18 cellular contexts compared by ENCODE assay signal in the genomic region with DNA sequence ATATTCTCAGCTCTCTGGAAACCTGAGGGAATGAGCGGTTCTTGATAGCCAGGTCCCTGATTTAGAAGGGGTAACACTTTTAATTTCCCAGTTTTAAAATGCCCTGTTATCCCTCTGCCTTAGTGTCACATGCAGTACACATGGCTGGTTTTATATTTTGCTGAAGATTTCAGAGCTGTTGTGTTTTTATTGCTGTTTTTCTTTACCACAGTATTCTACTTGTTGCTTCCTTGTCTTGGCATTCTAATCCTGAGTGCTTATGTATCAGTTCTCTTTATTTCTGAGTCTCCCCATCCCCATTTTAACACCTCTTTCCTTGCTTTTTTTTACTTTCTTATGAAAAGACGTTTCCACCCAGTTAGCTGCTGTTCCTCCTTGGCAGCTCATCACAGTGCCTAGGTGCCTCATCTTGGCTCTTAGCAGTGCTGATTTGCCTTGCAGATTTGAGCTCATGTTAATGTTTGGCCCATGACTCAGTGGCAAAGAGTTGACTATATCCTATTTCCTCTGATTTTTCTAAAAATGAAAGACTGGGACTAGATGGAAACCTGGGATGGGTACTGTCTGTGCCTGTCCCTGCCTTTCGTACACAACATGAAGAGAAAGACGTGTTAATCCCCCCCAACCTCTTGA. TPM values are rescaled to one million over a fixed set of nuclear protein-coding genes. Genes with fewer than 3 reads are reported as not detected.
DNase-seq lines count a peak whose midpoint lies in the region; ATAC-seq, FAIRE-seq and TF ChIP-seq lines count a peak whose summit lies in the region.
"Had no signal": no experiment of that assay in that cellular context is flagged by ENCODE, and none has a peak within 500 bp of the region (broad histone marks: within the 10 kb centered on the region; RNA-seq: fewer than 3 reads in every experiment).

No MANE protein-coding gene starts in this region.

- peak overlapping the region; percentile 97 for H3K4me3 Mint-ChIP-seq in activated T-cell treated with anti-CD3 and anti-CD28 coated beads, Interleukin-2, amount 50 U/mL, for 4 hours
- H3K4me3 Mint-ChIP-seq in brain: peak overlapping the region; percentile 3 to 60 (median 9)
- H3K4me3 Mint-ChIP-seq in stimulated activated effector memory CD8-positive, alpha-beta T cell treated with anti-CD3 and anti-CD28 coated beads, Interleukin-12 subunit alpha, Interleukin-12 subunit beta, amount 100 ng/mL, for 72 hours: peak overlapping the region; percentile 56
- H3K4me3 Mint-ChIP-seq: mesothelial cell of epicardium had no signal

- no peak for DNase-seq in activated T-cell treated with anti-CD3 and anti-CD28 coated beads, Interleukin-2, amount 50 U/mL, for 4 hours
- no peak for DNase-seq in activated T-cell treated with anti-CD3 and anti-CD28 coated beads, Interleukin-2, amount 50 U/mL, for 1 hour
- DNase-seq in RCC 7860 (ENCODE audit: low spot score): peak; percentile 45
- DNase-seq in stimulated activated effector memory CD8-positive, alpha-beta T cell treated with anti-CD3 and anti-CD28 coated beads, Interleukin-12 subunit alpha, Interleukin-12 subunit beta, amount 100 ng/mL, for 72 hours (ENCODE audit: low spot score in 2 of 2): no peak
- DNase-seq in A673 (ENCODE audit: low spot score): no peak
- no peak for DNase-seq in ascending aorta (ENCODE audit: low spot score in 2 of 2)
- DNase-seq: activated CD8-positive, alpha-beta memory T cell treated with anti-CD3 and anti-CD28 coated beads, Interleukin-2, amount 50 U/mL, for 4 hours; NCI-H2029; NCI-H69; stimulated activated CD4-positive, alpha-beta T cell treated with anti-CD3 and anti-CD28 coated beads, Interleukin-12 subunit alpha, Interleukin-12 subunit beta, amount 100 ng/mL, for 4 hours; T-helper 9 cell had no signal

- intact Hi-C loops in A673 (cut with micrococcal nuclease; ENCODE audit: unreplicated experiment): loop anchor here (10.0 kb wide), 1 partner anchor 1098 kb away; no protein-coding TSS in a partner anchor
- intact Hi-C loops in ascending aorta (cut with DNase I): no loop called here

- H3K36me3 ChIP-seq in A673 (ENCODE audit: insufficient read depth, low read length, poor library complexity, severe bottlenecking) (peaks cover 24% of the 10 kb centered on the region), ascending aorta (peaks cover 14 to 33% of the 10 kb centered on the region in 2 donors)

- H3K27me3 ChIP-seq in A673 (replicated peaks; ENCODE audit: insufficient read depth, low read depth, low read length, poor library complexity) (no peaks in the 10 kb centered on the region), ascending aorta (no peaks in the 10 kb centered on the region)

- no peak for TF ChIP-seq CTCF in brain (conservative IDR thresholded peaks at IDR 0.05)
- no peak for TF ChIP-seq CTCF in A673 (conservative IDR thresholded peaks at IDR 0.05; ENCODE audit: low read depth, low read length)
- no peak for TF ChIP-seq CTCF in ascending aorta (IDR thresholded peaks at IDR 0.05)

- POLR2A ChIA-PET in A673 (lab: Charles Lee; ENCODE audit: low non-redundant PET): no interaction called here

- peaks cover 12% of the 10 kb centered on the region for H3K4me1 ChIP-seq in A673 (ENCODE audit: insufficient read depth, low read length, poor library complexity, severe bottlenecking)
- H3K4me1 ChIP-seq in ascending aorta: peaks cover 0 to 5% of the 10 kb centered on the region in 2 donors

- H3K27ac ChIP-seq in A673 (ENCODE audit: low read depth, low read length, poor library complexity, severe bottlenecking) (no peak overlapping the region), ascending aorta (no peak overlapping the region)

- peaks cover 68% of the 10 kb centered on the region for H3K4me1 Mint-ChIP-seq in activated T-cell treated with anti-CD3 and anti-CD28 coated beads, Interleukin-2, amount 50 U/mL, for 4 hours (ENCODE audit: low read depth)
- peaks cover 47% of the 10 kb centered on the region for H3K4me1 Mint-ChIP-seq in brain
- H3K4me1 Mint-ChIP-seq in stimulated activated effector memory CD8-positive, alpha-beta T cell treated with anti-CD3 and anti-CD28 coated beads, Interleukin-12 subunit alpha, Interleukin-12 subunit beta, amount 100 ng/mL, for 72 hours: peaks cover 68% of the 10 kb centered on the region

- peak overlapping the region in 3 of 5 experiments; percentile 1 to 21 (median 4) for H3K27ac Mint-ChIP-seq in brain
- H3K27ac Mint-ChIP-seq in stimulated activated effector memory CD8-positive, alpha-beta T cell treated with anti-CD3 and anti-CD28 coated beads, Interleukin-12 subunit alpha, Interleukin-12 subunit beta, amount 100 ng/mL, for 72 hours: peak overlapping the region; percentile 86
- H3K27ac Mint-ChIP-seq: mesothelial cell of epicardium had no signal

- no peaks in the 10 kb centered on the region for H3K9me3 Mint-ChIP-seq in activated T-cell treated with anti-CD3 and anti-CD28 coated beads, Interleukin-2, amount 50 U/mL, for 4 hours
- H3K9me3 Mint-ChIP-seq in brain: peaks cover 0 to 2% (median 0%) of the 10 kb centered on the region in 5 experiments
- H3K9me3 Mint-ChIP-seq in stimulated activated effector memory CD8-positive, alpha-beta T cell treated with anti-CD3 and anti-CD28 coated beads, Interleukin-12 subunit alpha, Interleukin-12 subunit beta, amount 100 ng/mL, for 72 hours: no peaks in the 10 kb centered on the region
- H3K9me3 Mint-ChIP-seq: mesothelial cell of epicardium had no signal

- no TSS peak for BruUV-seq in A673 (replicated peaks; lab: Mats Ljungman, UMichigan)

- peak; percentile 80 for FAIRE-seq in RCC 7860 (lab: Jason Lieb, UNC)
- FAIRE-seq: D721Med had no signal

- H3K9me3 ChIP-seq in A673 (ENCODE audit: low read depth, low read length, poor library complexity, severe bottlenecking) (no peaks in the 10 kb centered on the region), ascending aorta (no peaks in the 10 kb centered on the region)
- H3K9me3 ChIP-seq: HAP-1 had no signal

- H3K36me3 Mint-ChIP-seq in activated T-cell treated with anti-CD3 and anti-CD28 coated beads, Interleukin-2, amount 50 U/mL, for 4 hours (ENCODE audit: insufficient read depth): peaks cover 43% of the 10 kb centered on the region
- peaks cover 26% of the 10 kb centered on the region for H3K36me3 Mint-ChIP-seq in brain
- peaks cover 68% of the 10 kb centered on the region for H3K36me3 Mint-ChIP-seq in stimulated activated effector memory CD8-positive, alpha-beta T cell treated with anti-CD3 and anti-CD28 coated beads, Interleukin-12 subunit alpha, Interleukin-12 subunit beta, amount 100 ng/mL, for 72 hours

- no peak overlapping the region for H3K4me3 ChIP-seq in A673 (ENCODE audit: low read depth, low read length, poor library complexity, severe bottlenecking)
- no peak overlapping the region for H3K4me3 ChIP-seq in ascending aorta
- H3K4me3 ChIP-seq: HAP-1 had no signal

- CTCF ChIA-PET in A673 (lab: Charles Lee): interaction anchor here (1.0 kb wide), 1 partner anchor 14 kb away, joined by 3 read pairs; no protein-coding TSS in a partner anchor

- no peak for ATAC-seq in activated T-cell treated with anti-CD3 and anti-CD28 coated beads, Interleukin-2, amount 50 U/mL, for 4 hours
- no peak for ATAC-seq in stimulated activated effector memory CD8-positive, alpha-beta T cell treated with anti-CD3 and anti-CD28 coated beads, Interleukin-12 subunit alpha, Interleukin-12 subunit beta, amount 100 ng/mL, for 72 hours
- no peak for ATAC-seq in HG03280 (IDR thresholded peaks at IDR 0.05; ENCODE audit: unreplicated experiment)

- H3K27me3 Mint-ChIP-seq in activated T-cell treated with anti-CD3 and anti-CD28 coated beads, Interleukin-2, amount 50 U/mL, for 4 hours (ENCODE audit: low read depth): no peaks in the 10 kb centered on the region
- peaks cover 4% of the 10 kb centered on the region for H3K27me3 Mint-ChIP-seq in brain

RNA-seq across cellular contexts. Expression of gene MTRR, which starts 3.7 kb away (rescaled TPM):
- 10 to 100 TPM; 57.2 to 64.8 (median 57.9) TPM for total RNA-seq in activated T-cell treated with anti-CD3 and anti-CD28 coated beads, Interleukin-2, amount 50 U/mL, for 4 hours
- 19.1 TPM for polyA plus RNA-seq in brain (ENCODE audit: insufficient read depth, low read depth, low replicate concordance)
- total RNA-seq in A673 (2021) (44.4 and 57.1 TPM in 2 replicates), ascending aorta (15.0 TPM)

RNA-seq across cellular contexts. Expression of gene FASTKD3, which starts 3.8 kb away (rescaled TPM):
- 10 to 100 TPM; 18.2 to 22.5 (median 19.8) TPM for total RNA-seq in activated T-cell treated with anti-CD3 and anti-CD28 coated beads, Interleukin-2, amount 50 U/mL, for 4 hours
- polyA plus RNA-seq in brain (ENCODE audit: insufficient read depth, low read depth, low replicate concordance): 5.3 TPM
- total RNA-seq in A673 (2021): 13.2 and 16.8 TPM in 2 replicates
- not detected for total RNA-seq in ascending aorta

RNA-seq across cellular contexts. Expression of gene CFAP90, which starts 21.7 kb away (rescaled TPM):
- total RNA-seq in activated T-cell treated with anti-CD3 and anti-CD28 coated beads, Interleukin-2, amount 50 U/mL, for 4 hours: not detected
- 8.7 TPM for polyA plus RNA-seq in brain (ENCODE audit: insufficient read depth, low read depth, low replicate concordance)
- total RNA-seq in A673 (2021) (not detected in 2 replicates), ascending aorta (not detected)
- total RNA-seq: fibroblast of villous mesenchyme, osteocyte had no signal

Comparison
In these comparisons a context has a peak if more than half of its experiments do, and no peak if none do; other contexts are left out.
1. H3K4me3 Mint-ChIP-seq: peak in every context shown above with its lines; median percentile 97 in activated T-cell treated with anti-CD3 and anti-CD28 coated beads, Interleukin-2, amount 50 U/mL, for 4 hours; 56 in stimulated activated effector memory CD8-positive, alpha-beta T cell treated with anti-CD3 and anti-CD28 coated beads, Interleukin-12 subunit alpha, Interleukin-12 subunit beta, amount 100 ng/mL, for 72 hours; 9 in brain.
2. RNA of gene FASTKD3, which starts 3.8 kb away (total RNA-seq): 18.2 to 22.5 TPM in activated T-cell treated with anti-CD3 and anti-CD28 coated beads, Interleukin-2, amount 50 U/mL, for 4 hours and 13.2 to 16.8 TPM in A673; not detected in ascending aorta (single experiment); every median in the first group is over 10 times any median in the second.